In the genomic region with DNA sequence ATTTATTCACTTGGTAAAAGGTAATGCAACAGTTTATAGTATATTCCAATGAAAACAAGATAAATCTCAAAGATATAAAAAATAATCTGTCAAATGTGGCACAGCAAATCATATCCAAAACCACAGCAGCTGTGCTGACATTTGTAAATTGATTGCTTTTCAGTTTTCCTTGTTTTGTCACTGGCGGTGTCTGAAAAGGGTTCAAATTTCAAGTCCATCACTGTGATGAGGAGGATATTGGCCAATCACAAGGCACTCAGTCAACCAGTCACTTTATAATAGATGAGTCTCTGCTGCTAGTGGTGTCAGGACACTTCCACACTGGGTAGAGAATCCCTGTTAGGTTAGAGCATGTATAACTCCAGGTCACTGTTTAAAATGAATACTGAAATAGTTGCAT, we compare ENCODE assay signal across 25 cellular contexts.
"Had no signal": no experiment of that assay in that cellular context is flagged by ENCODE, and none has a peak within 500 bp of the region (broad histone marks: within the 10 kb centered on the region; RNA-seq: fewer than 3 reads in every experiment).

No MANE protein-coding gene starts in this region.

- H3K36me3 ChIP-seq: esophagus squamous epithelium, gastroesophageal sphincter, neutrophil, ovary, prostate gland, spleen, thoracic aorta, vagina had no signal

- ATAC-seq: activated T-cell treated with anti-CD3 and anti-CD28 coated beads, Interleukin-2, amount 50 U/mL, for 4 hours; gastroesophageal sphincter; left cardiac atrium; natural killer cell treated with Interleukin-12 subunit alpha and Interleukin-12 subunit beta and Interleukin-15 and Interleukin-18, amount 100 ng/mL, for 72 hours had no signal

- H3K36me3 Mint-ChIP-seq: activated naive CD8-positive, alpha-beta T cell treated with anti-CD3 and anti-CD28 coated beads for 36 hours; natural killer cell treated with Interleukin-12 subunit alpha and Interleukin-12 subunit beta and Interleukin-15 and Interleukin-18, amount 100 ng/mL, for 72 hours; type B pancreatic cell had no signal

- H3K27ac ChIP-seq: coronary artery, esophagus squamous epithelium, gastroesophageal sphincter, neutrophil, ovary, prostate gland, spleen, thoracic aorta, vagina had no signal

- H3K27ac Mint-ChIP-seq: activated naive CD8-positive, alpha-beta T cell treated with anti-CD3 and anti-CD28 coated beads for 36 hours; endodermal cell; natural killer cell treated with Interleukin-12 subunit alpha and Interleukin-12 subunit beta and Interleukin-15 and Interleukin-18, amount 100 ng/mL, for 72 hours; type B pancreatic cell had no signal

- H3K4me3 Mint-ChIP-seq: activated naive CD8-positive, alpha-beta T cell treated with anti-CD3 and anti-CD28 coated beads for 36 hours; activated T-cell treated with anti-CD3 and anti-CD28 coated beads, Interleukin-2, amount 50 U/mL, for 4 hours; endodermal cell; natural killer cell treated with Interleukin-12 subunit alpha and Interleukin-12 subunit beta and Interleukin-15 and Interleukin-18, amount 100 ng/mL, for 72 hours; type B pancreatic cell had no signal

- H3K4me3 ChIP-seq: coronary artery, esophagus squamous epithelium, gastroesophageal sphincter, ovary, prostate gland, spleen, thoracic aorta, vagina had no signal

- H3K4me1 ChIP-seq: esophagus squamous epithelium, prostate gland, vagina had no signal

- H3K9me3 ChIP-seq: esophagus squamous epithelium, gastroesophageal sphincter, neutrophil, ovary, prostate gland, thoracic aorta, vagina had no signal

- H3K9me3 Mint-ChIP-seq: activated naive CD8-positive, alpha-beta T cell treated with anti-CD3 and anti-CD28 coated beads for 36 hours; activated T-cell treated with anti-CD3 and anti-CD28 coated beads, Interleukin-2, amount 50 U/mL, for 4 hours; natural killer cell treated with Interleukin-12 subunit alpha and Interleukin-12 subunit beta and Interleukin-15 and Interleukin-18, amount 100 ng/mL, for 72 hours; type B pancreatic cell had no signal

- DNase-seq: activated CD4-positive, alpha-beta T cell treated with anti-CD3 and anti-CD28 coated beads for 4 hours; activated CD4-positive, alpha-beta T cell treated with anti-CD3 and anti-CD28 coated beads, Interleukin-2, amount 50 U/mL, for 48 hours; activated CD4-positive, CD25-positive, alpha-beta regulatory T cell; activated CD8-positive, alpha-beta memory T cell treated with anti-CD3 and anti-CD28 coated beads, Interleukin-2, amount 50 U/mL, for 48 hours; activated naive CD4-positive, alpha-beta T cell treated with Interleukin-2 at 50 U/mL for 16 hours; activated naive CD8-positive, alpha-beta T cell treated with anti-CD3 and anti-CD28 coated beads for 36 hours; activated T-cell treated with anti-CD3 and anti-CD28 coated beads, Interleukin-2, amount 50 U/mL, for 4 hours; endodermal cell; esophagus squamous epithelium; head of caudate nucleus; left cardiac atrium; midbrain; ovary; spleen; stimulated activated CD4-positive, alpha-beta T cell treated with anti-CD3 and anti-CD28 coated beads, Interleukin-4, amount 100 ng/mL, for 24 hours; stimulated activated naive CD4-positive, alpha-beta T cell treated with Interleukin-2 at 50 U/mL for 16 hours had no signal

- H3K4me1 Mint-ChIP-seq: activated naive CD8-positive, alpha-beta T cell treated with anti-CD3 and anti-CD28 coated beads for 36 hours; endodermal cell had no signal

- H3K27me3 Mint-ChIP-seq: activated naive CD8-positive, alpha-beta T cell treated with anti-CD3 and anti-CD28 coated beads for 36 hours; natural killer cell treated with Interleukin-12 subunit alpha and Interleukin-12 subunit beta and Interleukin-15 and Interleukin-18, amount 100 ng/mL, for 72 hours; type B pancreatic cell had no signal

- FAIRE-seq: bronchial epithelial cell had no signal

- H3K27me3 ChIP-seq: esophagus squamous epithelium, gastroesophageal sphincter, neutrophil, ovary, spleen, vagina had no signal
